1 cellular context compared by ENCODE assay signal in the genomic region with DNA sequence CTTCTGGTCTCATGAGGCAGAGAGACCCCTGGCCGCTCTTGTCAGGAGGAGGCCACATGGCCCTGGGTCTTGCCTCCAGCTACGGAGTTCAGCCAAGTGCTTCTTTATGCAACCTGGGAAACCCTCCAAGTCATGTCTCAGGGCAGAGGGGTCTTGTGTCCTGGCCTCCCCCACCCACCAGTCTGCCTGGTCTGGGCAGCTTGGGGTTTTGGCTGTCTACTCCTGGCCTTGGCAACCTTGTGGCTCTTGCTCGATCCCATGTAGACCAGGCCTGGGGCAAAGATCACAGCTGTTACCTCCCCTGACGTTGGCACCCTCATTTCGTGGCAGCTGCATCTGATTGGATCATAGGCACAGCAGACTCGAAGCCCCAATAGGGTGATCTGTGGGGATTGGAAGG.
TF ChIP-seq lines count a peak whose summit lies in the region.

No MANE protein-coding gene starts in this region.

TF ChIP-seq in WTC11, 78 proteins besides CTCF, POLR2A, EP300 and RAD21 (continued from another document):
- TF ChIP-seq, protein P1, sequence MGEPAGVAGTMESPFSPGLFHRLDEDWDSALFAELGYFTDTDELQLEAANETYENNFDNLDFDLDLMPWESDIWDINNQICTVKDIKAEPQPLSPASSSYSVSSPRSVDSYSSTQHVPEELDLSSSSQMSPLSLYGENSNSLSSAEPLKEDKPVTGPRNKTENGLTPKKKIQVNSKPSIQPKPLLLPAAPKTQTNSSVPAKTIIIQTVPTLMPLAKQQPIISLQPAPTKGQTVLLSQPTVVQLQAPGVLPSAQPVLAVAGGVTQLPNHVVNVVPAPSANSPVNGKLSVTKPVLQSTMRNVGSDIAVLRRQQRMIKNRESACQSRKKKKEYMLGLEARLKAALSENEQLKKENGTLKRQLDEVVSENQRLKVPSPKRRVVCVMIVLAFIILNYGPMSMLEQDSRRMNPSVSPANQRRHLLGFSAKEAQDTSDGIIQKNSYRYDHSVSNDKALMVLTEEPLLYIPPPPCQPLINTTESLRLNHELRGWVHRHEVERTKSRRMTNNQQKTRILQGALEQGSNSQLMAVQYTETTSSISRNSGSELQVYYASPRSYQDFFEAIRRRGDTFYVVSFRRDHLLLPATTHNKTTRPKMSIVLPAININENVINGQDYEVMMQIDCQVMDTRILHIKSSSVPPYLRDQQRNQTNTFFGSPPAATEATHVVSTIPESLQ (CRISPR knock-in tag; IDR thresholded peaks at IDR 0.05), result no peak
- TF ChIP-seq NFYB (CRISPR knock-in tag; conservative IDR thresholded peaks at IDR 0.05; ENCODE audit: low read depth) (no peak), ZBTB21 (CRISPR knock-in tag; IDR thresholded peaks at IDR 0.05; ENCODE audit: borderline replicate concordance) (no peak), HMGA2 (CRISPR knock-in tag; IDR thresholded peaks at IDR 0.05) (no peak)
- TF ChIP-seq, protein P2, sequence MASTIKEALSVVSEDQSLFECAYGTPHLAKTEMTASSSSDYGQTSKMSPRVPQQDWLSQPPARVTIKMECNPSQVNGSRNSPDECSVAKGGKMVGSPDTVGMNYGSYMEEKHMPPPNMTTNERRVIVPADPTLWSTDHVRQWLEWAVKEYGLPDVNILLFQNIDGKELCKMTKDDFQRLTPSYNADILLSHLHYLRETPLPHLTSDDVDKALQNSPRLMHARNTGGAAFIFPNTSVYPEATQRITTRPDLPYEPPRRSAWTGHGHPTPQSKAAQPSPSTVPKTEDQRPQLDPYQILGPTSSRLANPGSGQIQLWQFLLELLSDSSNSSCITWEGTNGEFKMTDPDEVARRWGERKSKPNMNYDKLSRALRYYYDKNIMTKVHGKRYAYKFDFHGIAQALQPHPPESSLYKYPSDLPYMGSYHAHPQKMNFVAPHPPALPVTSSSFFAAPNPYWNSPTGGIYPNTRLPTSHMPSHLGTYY (CRISPR knock-in tag; IDR thresholded peaks at IDR 0.05), result no peak
TF ChIP-seq in WTC11: peak in this region for 0.
